ENCODE assay signal across 28 cellular contexts in genomic region chr5:113003763-113004162, GRCh38.
"Had no signal": no experiment of that assay in that cellular context is flagged by ENCODE, and none has a peak within 500 bp of the region (broad histone marks: within the 10 kb centered on the region; RNA-seq: fewer than 3 reads in every experiment).

No MANE protein-coding gene starts in this region.

- H3K4me3 ChIP-seq: left ventricle myocardium inferior, neural progenitor cell, ovary, right atrium auricular region, skin epidermis, stomach, testis, thyroid gland, transverse colon, upper lobe of left lung, vagina had no signal

- H3K9me3 ChIP-seq: left ventricle myocardium inferior, neutrophil, ovary, right atrium auricular region, stomach, testis, thyroid gland, transverse colon, upper lobe of left lung, vagina had no signal

- H3K4me1 ChIP-seq: left ventricle myocardium inferior, neural progenitor cell, right atrium auricular region, thyroid gland, transverse colon, upper lobe of left lung, vagina had no signal

- H3K36me3 ChIP-seq: ovary had no signal

- H3K9me3 Mint-ChIP-seq: immature natural killer cell; mesothelial cell of epicardium; naive B cell; natural killer cell; nephron progenitor cell; neural progenitor cell; stimulated activated naive B cell treated with anti-CD40 and anti-IgM and Interleukin-4, amounts not matched to agents 10 μg/mL and 1 μg/mL and 100 μg/mL, for 72 hours had no signal

- H3K4me3 Mint-ChIP-seq: immature natural killer cell; mesothelial cell of epicardium; naive B cell; natural killer cell; nephron progenitor cell; neural progenitor cell; stimulated activated naive B cell treated with anti-CD40 and anti-IgM and Interleukin-4, amounts not matched to agents 10 μg/mL and 1 μg/mL and 100 μg/mL, for 72 hours had no signal

- DNase-seq: immature natural killer cell; kidney; left ventricle myocardium inferior; mesendoderm; naive B cell; natural killer cell; nephron progenitor cell; ovary; stimulated activated CD4-positive, alpha-beta T cell treated with anti-CD3 and anti-CD28 coated beads, Interleukin-12 subunit alpha, Interleukin-12 subunit beta, amount 100 ng/mL, for 4 hours; stimulated activated CD4-positive, alpha-beta T cell treated with anti-CD3 and anti-CD28 coated beads, Interleukin-15, amount 100 ng/mL, for 24 hours; stimulated activated CD4-positive, alpha-beta T cell treated with anti-CD3 and anti-CD28 coated beads, Interleukin-2, amount 100 ng/mL, for 24 hours; stimulated activated CD4-positive, alpha-beta T cell treated with anti-CD3 and anti-CD28 coated beads, Interleukin-4, amount 100 ng/mL, for 1 hour; stimulated activated naive B cell treated with anti-CD40 and anti-IgM and Interleukin-4, amounts not matched to agents 10 μg/mL and 1 μg/mL and 100 μg/mL, for 72 hours; stimulated activated naive CD8-positive, alpha-beta T cell treated with anti-CD3 and anti-CD28 coated beads, Interleukin-15, Interleukin-2, amounts not matched to agents 100 U/mL and 50 U/mL, for 24 hours; stomach; testis; thyroid gland; transverse colon; upper lobe of left lung had no signal

- H3K4me2 ChIP-seq: neural progenitor cell had no signal

- H3K27ac Mint-ChIP-seq: neural progenitor cell; progenitor cell of endocrine pancreas; stimulated activated naive B cell treated with anti-CD40 and anti-IgM and Interleukin-4, amounts not matched to agents 10 μg/mL and 1 μg/mL and 100 μg/mL, for 72 hours had no signal

- H3K4me1 Mint-ChIP-seq: mesothelial cell of epicardium, nephron progenitor cell, neural progenitor cell had no signal

- H3K27me3 ChIP-seq: neural progenitor cell, neutrophil, ovary, right atrium auricular region, stomach, testis, thyroid gland, transverse colon, upper lobe of left lung, vagina had no signal

- ATAC-seq: natural killer cell; sciatic nerve; stimulated activated naive B cell treated with anti-CD40 and anti-IgM and Interleukin-4, amounts not matched to agents 10 μg/mL and 1 μg/mL and 100 μg/mL, for 72 hours; stimulated activated naive CD8-positive, alpha-beta T cell treated with anti-CD3 and anti-CD28 coated beads, Interleukin-15, Interleukin-2, amounts not matched to agents 100 U/mL and 50 U/mL, for 24 hours had no signal

- H3K27ac ChIP-seq: left ventricle myocardium inferior, neural progenitor cell, neutrophil, ovary, right atrium auricular region, skin epidermis, stomach, testis, thyroid gland, transverse colon, upper lobe of left lung, vagina had no signal

- H3K27me3 Mint-ChIP-seq: naive B cell; progenitor cell of endocrine pancreas; stimulated activated naive B cell treated with anti-CD40 and anti-IgM and Interleukin-4, amounts not matched to agents 10 μg/mL and 1 μg/mL and 100 μg/mL, for 72 hours had no signal

- FAIRE-seq: islet of Langerhans, kidney had no signal
